8 cellular contexts compared by ENCODE assay signal in the genomic region with DNA sequence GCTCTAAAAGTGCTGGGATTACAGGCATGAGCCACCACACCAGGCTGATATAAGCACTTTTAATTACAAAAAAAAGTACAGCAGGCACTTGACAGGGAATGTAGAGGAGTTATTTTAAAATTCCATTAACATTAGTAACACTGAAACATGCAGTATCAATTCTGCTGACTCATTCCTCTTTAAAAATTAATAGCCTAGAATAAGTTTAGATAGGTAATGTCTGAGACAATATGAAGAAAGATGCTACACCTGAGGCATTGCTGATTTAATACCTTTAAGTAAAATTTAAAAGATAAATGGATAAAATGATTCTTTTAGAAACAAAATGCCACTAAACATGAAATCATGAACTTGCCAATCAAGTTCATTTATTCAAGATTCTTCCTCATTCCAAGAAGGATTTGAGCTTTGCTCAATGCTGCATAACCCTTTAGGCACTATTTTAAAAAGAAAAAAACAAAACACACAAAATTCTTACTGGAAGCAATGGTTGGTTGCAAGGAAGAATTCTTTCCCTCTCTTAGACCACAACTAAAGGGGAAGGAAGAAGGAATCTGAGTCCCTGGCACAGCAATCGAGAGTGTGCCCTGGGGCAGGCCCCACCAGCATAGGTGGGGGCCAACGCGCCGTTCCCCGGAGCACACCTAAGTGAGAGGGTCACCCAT. TPM values are rescaled to one million over a fixed set of nuclear protein-coding genes. Genes with fewer than 3 reads are reported as not detected.
DNase-seq lines count a peak whose midpoint lies in the region; ATAC-seq and TF ChIP-seq lines count a peak whose summit lies in the region.

No MANE protein-coding gene starts in this region.

- no peak for TF ChIP-seq CTCF in esophagus squamous epithelium (IDR thresholded peaks at IDR 0.05)
- TF ChIP-seq CTCF in progenitor cell of endocrine pancreas (IDR thresholded peaks at IDR 0.05; ENCODE audit: unreplicated experiment), result no peak
- TF ChIP-seq CTCF in GM10266 (IDR thresholded peaks at IDR 0.05; ENCODE audit: control insufficient read depth, insufficient read depth, low read depth, missing control alignments), result no peak
- TF ChIP-seq CTCF in tibial nerve (IDR thresholded peaks at IDR 0.05), result no peak

- peaks cover 0 to 31% (median 8%) of the 10 kb centered on the region in 3 donors for H3K36me3 ChIP-seq in esophagus squamous epithelium
- H3K36me3 ChIP-seq in tibial nerve, result peaks cover 0 to 10% (median 0%) of the 10 kb centered on the region in 3 donors

- DNase-seq in GM03348 (ENCODE audit: low spot score) (peak; percentile 69), T-cell (no peak), esophagus squamous epithelium (lab: John Stamatoyannopoulos, UW) (no peak), progenitor cell of endocrine pancreas (ENCODE audit: low spot score, unreplicated experiment) (no peak), GM10266 (ENCODE audit: extremely low spot score) (no peak), middle frontal gyrus (ENCODE audit: extremely low spot score, low spot score) (no peak), tibial nerve (ENCODE audit: low spot score in 2 of 2) (no peak)
- DNase-seq in activated T-cell treated with anti-CD3 and anti-CD28 coated beads, Interleukin-2, amount 50 U/mL, for 1 hour, result no peak

- 26 to 47% methylated on average over 5 of the region's 5 CpGs for WGBS in esophagus squamous epithelium, 2 donors
- 79 to 83% methylated on average over 5 of the region's 5 CpGs for WGBS in tibial nerve, 2 donors

- H3K9me3 Mint-ChIP-seq in T-cell (peaks cover 0 to 3% (median 0%) of the 10 kb centered on the region in 3 donors), progenitor cell of endocrine pancreas (ENCODE audit: low read depth) (peaks cover 6% of the 10 kb centered on the region)

- H3K27me3 Mint-ChIP-seq in T-cell (no peaks in the 10 kb centered on the region), progenitor cell of endocrine pancreas (no peaks in the 10 kb centered on the region)

- ATAC-seq in T-cell (replicated peaks in 1 of 4), result peak in 3 of 4 experiments; percentile 20 to 43 (median 39)

- peak overlapping the region; percentile 54 to 76 (median 66) for H3K27ac ChIP-seq in esophagus squamous epithelium
- H3K27ac ChIP-seq in tibial nerve, result no peak overlapping the region

- no peak for TF ChIP-seq EP300 in tibial nerve (IDR thresholded peaks at IDR 0.05)

- H3K4me3 ChIP-seq in esophagus squamous epithelium, result no peak overlapping the region
- no peak overlapping the region for H3K4me3 ChIP-seq in tibial nerve

- peak overlapping the region in 2 of 3 donors; percentile 39 to 61 for H3K4me3 Mint-ChIP-seq in T-cell
- no peak overlapping the region for H3K4me3 Mint-ChIP-seq in progenitor cell of endocrine pancreas (ENCODE audit: low read depth)

- H3K27me3 ChIP-seq in esophagus squamous epithelium (no peaks in the 10 kb centered on the region), tibial nerve (no peaks in the 10 kb centered on the region)

- H3K27ac Mint-ChIP-seq in T-cell, result peak overlapping the region; percentile 71 to 84
- peak overlapping the region; percentile 85 for H3K27ac Mint-ChIP-seq in progenitor cell of endocrine pancreas

- H3K36me3 Mint-ChIP-seq in T-cell (peaks cover 28% of the 10 kb centered on the region), progenitor cell of endocrine pancreas (ENCODE audit: insufficient read depth) (peaks cover 19% of the 10 kb centered on the region)

- H3K4me1 ChIP-seq in esophagus squamous epithelium (peaks cover 10 to 44% (median 17%) of the 10 kb centered on the region in 3 donors), tibial nerve (peaks cover 0 to 43% (median 0%) of the 10 kb centered on the region in 4 donors)

- H3K4me1 Mint-ChIP-seq in T-cell (peaks cover 65 to 75% (median 68%) of the 10 kb centered on the region in 3 donors), progenitor cell of endocrine pancreas (ENCODE audit: low read depth) (peaks cover 2% of the 10 kb centered on the region)

- CTCF ChIA-PET in T-cell (lab: Charles Lee), result interaction anchor here in 1 of 2 donors (0.9 kb wide), 1 partner anchor 22 kb away, joined by 3 read pairs; no protein-coding TSS in a partner anchor

- H3K9me3 ChIP-seq in esophagus squamous epithelium, result no peaks in the 10 kb centered on the region
- H3K9me3 ChIP-seq in tibial nerve, result no peaks in the 10 kb centered on the region

- intact Hi-C loops in esophagus squamous epithelium (cut with DNase I), result no loop called here

- POLR2A ChIA-PET in T-cell (lab: Charles Lee), result no interaction called here

- TF ChIP-seq POLR2A in esophagus squamous epithelium (IDR thresholded peaks at IDR 0.05) (no peak), tibial nerve (IDR thresholded peaks at IDR 0.05) (no peak)

RNA-seq across cellular contexts. Expression of a gene that starts 26.6 kb away (rescaled TPM):
- total RNA-seq in T-cell (100 to 1,000 TPM in 4 of 5 donors, 10 to 100 TPM in 1; 99.0 to 122 (median 116) TPM), esophagus squamous epithelium (10 to 100 TPM; 52.1 to 94.2 (median 60.5) TPM), progenitor cell of endocrine pancreas (29.4 and 30.0 TPM in 2 replicates), tibial nerve (100 to 1,000 TPM in 3 of 4 donors, 10 to 100 TPM in 1; 91.0 to 124 (median 114) TPM)

RNA-seq across cellular contexts. Expression of a gene that starts 53.7 kb away (rescaled TPM):
- total RNA-seq in T-cell (10 to 100 TPM; 12.7 to 20.6 (median 15.1) TPM), esophagus squamous epithelium (10 to 100 TPM in 1 of 4 donors, 1 to 10 TPM in 3; 6.4 to 15.1 (median 7.3) TPM), progenitor cell of endocrine pancreas (37.3 and 39.7 TPM in 2 replicates), tibial nerve (10 to 100 TPM; 19.2 to 41.4 (median 25.9) TPM)

Comparison
In these comparisons a context has a peak if more than half of its experiments do, and no peak if none do; other contexts are left out.
1. H3K27ac ChIP-seq: peak in esophagus squamous epithelium (4 of 4); none in tibial nerve (0 of 4).